ENCODE assay signal across 1 cellular context in the genomic region with DNA sequence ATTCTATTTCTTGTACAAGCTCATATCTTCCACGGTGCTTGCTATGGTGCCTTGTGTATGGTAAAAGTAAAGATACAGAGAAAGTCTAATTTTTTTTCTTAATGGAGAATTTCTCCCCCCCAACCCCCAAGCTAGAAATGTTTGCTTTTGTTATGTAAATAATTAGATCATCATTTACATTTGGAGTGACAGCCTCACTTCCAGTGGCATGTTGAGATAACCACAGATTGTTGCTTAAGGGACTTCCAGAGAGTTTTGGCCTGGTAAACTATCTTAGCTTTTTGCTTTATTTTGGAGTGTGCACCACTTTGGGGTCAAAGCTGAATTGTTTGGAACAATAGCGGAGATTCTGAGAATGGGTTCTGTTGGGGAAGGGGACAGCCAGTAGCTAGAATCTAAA.
TF ChIP-seq lines count a peak whose summit lies in the region.

No MANE protein-coding gene starts in this region.

TF ChIP-seq in H1, 55 proteins besides CTCF, POLR2A, EP300 and RAD21 (continued from another document):
- TF ChIP-seq, protein P1, sequence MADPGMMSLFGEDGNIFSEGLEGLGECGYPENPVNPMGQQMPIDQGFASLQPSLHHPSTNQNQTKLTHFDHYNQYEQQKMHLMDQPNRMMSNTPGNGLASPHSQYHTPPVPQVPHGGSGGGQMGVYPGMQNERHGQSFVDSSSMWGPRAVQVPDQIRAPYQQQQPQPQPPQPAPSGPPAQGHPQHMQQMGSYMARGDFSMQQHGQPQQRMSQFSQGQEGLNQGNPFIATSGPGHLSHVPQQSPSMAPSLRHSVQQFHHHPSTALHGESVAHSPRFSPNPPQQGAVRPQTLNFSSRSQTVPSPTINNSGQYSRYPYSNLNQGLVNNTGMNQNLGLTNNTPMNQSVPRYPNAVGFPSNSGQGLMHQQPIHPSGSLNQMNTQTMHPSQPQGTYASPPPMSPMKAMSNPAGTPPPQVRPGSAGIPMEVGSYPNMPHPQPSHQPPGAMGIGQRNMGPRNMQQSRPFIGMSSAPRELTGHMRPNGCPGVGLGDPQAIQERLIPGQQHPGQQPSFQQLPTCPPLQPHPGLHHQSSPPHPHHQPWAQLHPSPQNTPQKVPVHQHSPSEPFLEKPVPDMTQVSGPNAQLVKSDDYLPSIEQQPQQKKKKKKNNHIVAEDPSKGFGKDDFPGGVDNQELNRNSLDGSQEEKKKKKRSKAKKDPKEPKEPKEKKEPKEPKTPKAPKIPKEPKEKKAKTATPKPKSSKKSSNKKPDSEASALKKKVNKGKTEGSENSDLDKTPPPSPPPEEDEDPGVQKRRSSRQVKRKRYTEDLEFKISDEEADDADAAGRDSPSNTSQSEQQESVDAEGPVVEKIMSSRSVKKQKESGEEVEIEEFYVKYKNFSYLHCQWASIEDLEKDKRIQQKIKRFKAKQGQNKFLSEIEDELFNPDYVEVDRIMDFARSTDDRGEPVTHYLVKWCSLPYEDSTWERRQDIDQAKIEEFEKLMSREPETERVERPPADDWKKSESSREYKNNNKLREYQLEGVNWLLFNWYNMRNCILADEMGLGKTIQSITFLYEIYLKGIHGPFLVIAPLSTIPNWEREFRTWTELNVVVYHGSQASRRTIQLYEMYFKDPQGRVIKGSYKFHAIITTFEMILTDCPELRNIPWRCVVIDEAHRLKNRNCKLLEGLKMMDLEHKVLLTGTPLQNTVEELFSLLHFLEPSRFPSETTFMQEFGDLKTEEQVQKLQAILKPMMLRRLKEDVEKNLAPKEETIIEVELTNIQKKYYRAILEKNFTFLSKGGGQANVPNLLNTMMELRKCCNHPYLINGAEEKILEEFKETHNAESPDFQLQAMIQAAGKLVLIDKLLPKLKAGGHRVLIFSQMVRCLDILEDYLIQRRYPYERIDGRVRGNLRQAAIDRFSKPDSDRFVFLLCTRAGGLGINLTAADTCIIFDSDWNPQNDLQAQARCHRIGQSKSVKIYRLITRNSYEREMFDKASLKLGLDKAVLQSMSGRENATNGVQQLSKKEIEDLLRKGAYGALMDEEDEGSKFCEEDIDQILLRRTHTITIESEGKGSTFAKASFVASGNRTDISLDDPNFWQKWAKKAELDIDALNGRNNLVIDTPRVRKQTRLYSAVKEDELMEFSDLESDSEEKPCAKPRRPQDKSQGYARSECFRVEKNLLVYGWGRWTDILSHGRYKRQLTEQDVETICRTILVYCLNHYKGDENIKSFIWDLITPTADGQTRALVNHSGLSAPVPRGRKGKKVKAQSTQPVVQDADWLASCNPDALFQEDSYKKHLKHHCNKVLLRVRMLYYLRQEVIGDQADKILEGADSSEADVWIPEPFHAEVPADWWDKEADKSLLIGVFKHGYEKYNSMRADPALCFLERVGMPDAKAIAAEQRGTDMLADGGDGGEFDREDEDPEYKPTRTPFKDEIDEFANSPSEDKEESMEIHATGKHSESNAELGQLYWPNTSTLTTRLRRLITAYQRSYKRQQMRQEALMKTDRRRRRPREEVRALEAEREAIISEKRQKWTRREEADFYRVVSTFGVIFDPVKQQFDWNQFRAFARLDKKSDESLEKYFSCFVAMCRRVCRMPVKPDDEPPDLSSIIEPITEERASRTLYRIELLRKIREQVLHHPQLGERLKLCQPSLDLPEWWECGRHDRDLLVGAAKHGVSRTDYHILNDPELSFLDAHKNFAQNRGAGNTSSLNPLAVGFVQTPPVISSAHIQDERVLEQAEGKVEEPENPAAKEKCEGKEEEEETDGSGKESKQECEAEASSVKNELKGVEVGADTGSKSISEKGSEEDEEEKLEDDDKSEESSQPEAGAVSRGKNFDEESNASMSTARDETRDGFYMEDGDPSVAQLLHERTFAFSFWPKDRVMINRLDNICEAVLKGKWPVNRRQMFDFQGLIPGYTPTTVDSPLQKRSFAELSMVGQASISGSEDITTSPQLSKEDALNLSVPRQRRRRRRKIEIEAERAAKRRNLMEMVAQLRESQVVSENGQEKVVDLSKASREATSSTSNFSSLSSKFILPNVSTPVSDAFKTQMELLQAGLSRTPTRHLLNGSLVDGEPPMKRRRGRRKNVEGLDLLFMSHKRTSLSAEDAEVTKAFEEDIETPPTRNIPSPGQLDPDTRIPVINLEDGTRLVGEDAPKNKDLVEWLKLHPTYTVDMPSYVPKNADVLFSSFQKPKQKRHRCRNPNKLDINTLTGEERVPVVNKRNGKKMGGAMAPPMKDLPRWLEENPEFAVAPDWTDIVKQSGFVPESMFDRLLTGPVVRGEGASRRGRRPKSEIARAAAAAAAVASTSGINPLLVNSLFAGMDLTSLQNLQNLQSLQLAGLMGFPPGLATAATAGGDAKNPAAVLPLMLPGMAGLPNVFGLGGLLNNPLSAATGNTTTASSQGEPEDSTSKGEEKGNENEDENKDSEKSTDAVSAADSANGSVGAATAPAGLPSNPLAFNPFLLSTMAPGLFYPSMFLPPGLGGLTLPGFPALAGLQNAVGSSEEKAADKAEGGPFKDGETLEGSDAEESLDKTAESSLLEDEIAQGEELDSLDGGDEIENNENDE (IDR thresholded peaks at IDR 0.05; ENCODE audit: insufficient replicate concordance, low read length): no peak
- TF ChIP-seq SP2 (IDR thresholded peaks at IDR 0.05; ENCODE audit: low read length) (no peak), JUND (IDR thresholded peaks at IDR 0.05; ENCODE audit: low read length) (no peak), BCL11A (IDR thresholded peaks at IDR 0.05; ENCODE audit: low read depth in 2 of 2, low read length in 2 of 2) (no peak), CEBPB (IDR thresholded peaks at IDR 0.05; ENCODE audit: low read depth, low read length) (no peak), RNF2 (IDR thresholded peaks at IDR 0.05; ENCODE audit: borderline replicate concordance, low read depth, low read length, missing control alignments, poor library complexity, severe bottlenecking) (no peak), BRCA1 (IDR thresholded peaks at IDR 0.05; ENCODE audit: low read depth, low read length) (no peak), KDM1A (IDR thresholded peaks at IDR 0.05; ENCODE audit: borderline replicate concordance, low read length) (no peak), CBX8 (IDR thresholded peaks at IDR 0.05; ENCODE audit: borderline replicate concordance, low read depth, low read length) (no peak), RFX5 (IDR thresholded peaks at IDR 0.05; ENCODE audit: borderline replicate concordance, low read depth, low read length) (no peak), EZH2 (IDR thresholded peaks at IDR 0.05; ENCODE audit: low read depth, low read length, severe bottlenecking) (no peak), TCF12 (IDR thresholded peaks at IDR 0.05; ENCODE audit: low read depth, low read length) (no peak), FOSL1 (IDR thresholded peaks at IDR 0.05; ENCODE audit: insufficient read depth, low read depth, low read length) (no peak)
- TF ChIP-seq, protein P2, sequence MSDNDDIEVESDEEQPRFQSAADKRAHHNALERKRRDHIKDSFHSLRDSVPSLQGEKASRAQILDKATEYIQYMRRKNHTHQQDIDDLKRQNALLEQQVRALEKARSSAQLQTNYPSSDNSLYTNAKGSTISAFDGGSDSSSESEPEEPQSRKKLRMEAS (IDR thresholded peaks at IDR 0.05): no peak
- TF ChIP-seq, protein P3, sequence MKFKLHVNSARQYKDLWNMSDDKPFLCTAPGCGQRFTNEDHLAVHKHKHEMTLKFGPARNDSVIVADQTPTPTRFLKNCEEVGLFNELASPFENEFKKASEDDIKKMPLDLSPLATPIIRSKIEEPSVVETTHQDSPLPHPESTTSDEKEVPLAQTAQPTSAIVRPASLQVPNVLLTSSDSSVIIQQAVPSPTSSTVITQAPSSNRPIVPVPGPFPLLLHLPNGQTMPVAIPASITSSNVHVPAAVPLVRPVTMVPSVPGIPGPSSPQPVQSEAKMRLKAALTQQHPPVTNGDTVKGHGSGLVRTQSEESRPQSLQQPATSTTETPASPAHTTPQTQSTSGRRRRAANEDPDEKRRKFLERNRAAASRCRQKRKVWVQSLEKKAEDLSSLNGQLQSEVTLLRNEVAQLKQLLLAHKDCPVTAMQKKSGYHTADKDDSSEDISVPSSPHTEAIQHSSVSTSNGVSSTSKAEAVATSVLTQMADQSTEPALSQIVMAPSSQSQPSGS (IDR thresholded peaks at IDR 0.05; ENCODE audit: low read length): no peak
TF ChIP-seq in H1: peak in this region for 0.
